8 cellular contexts compared by ENCODE assay signal in genomic region chr19:1259873-1260748, GRCh38. TPM values are rescaled to one million over a fixed set of nuclear protein-coding genes. Genes with fewer than 3 reads are reported as not detected.
DNase-seq lines count a peak whose midpoint lies in the region; ATAC-seq and TF ChIP-seq lines count a peak whose summit lies in the region.

No MANE protein-coding gene starts in this region.

- WGBS in esophagus muscularis mucosa: 40% methylated on average over 3 of the region's 33 CpGs

- H3K4me3 Mint-ChIP-seq in activated CD4-positive, alpha-beta memory T cell treated with anti-CD3 and anti-CD28 coated beads for 36 hours: peak overlapping the region; percentile 94
- peak overlapping the region; percentile 38 for H3K4me3 Mint-ChIP-seq in progenitor cell of endocrine pancreas (ENCODE audit: low read depth)

- TF ChIP-seq CTCF in esophagus muscularis mucosa (IDR thresholded peaks at IDR 0.05) (no peak), progenitor cell of endocrine pancreas (IDR thresholded peaks at IDR 0.05; ENCODE audit: unreplicated experiment) (no peak)

- no peak for TF ChIP-seq POLR2A in esophagus muscularis mucosa (IDR thresholded peaks at IDR 0.05; ENCODE audit: low read depth)

- ATAC-seq in GM18867 (IDR thresholded peaks at IDR 0.05; ENCODE audit: unreplicated experiment): peak; percentile 6
- ATAC-seq in HG03139 (IDR thresholded peaks at IDR 0.05; ENCODE audit: unreplicated experiment): peak; percentile 0

- peaks cover 20 to 33% (median 32%) of the 10 kb centered on the region in 4 donors for H3K36me3 ChIP-seq in esophagus muscularis mucosa

- H3K27me3 ChIP-seq in esophagus muscularis mucosa: peaks cover 0 to 3% (median 0%) of the 10 kb centered on the region in 4 donors

- intact Hi-C loops in activated CD4-positive, alpha-beta memory T cell treated with anti-CD3 and anti-CD28 coated beads for 36 hours (cut with micrococcal nuclease): loop anchor here (1.0 kb wide), 2 partner anchors 9 to 11 kb away; partner anchors contain the start of gene CIRBP
- intact Hi-C loops in esophagus muscularis mucosa (cut with DNase I): no loop called here

- no peaks in the 10 kb centered on the region for H3K27me3 Mint-ChIP-seq in activated CD4-positive, alpha-beta memory T cell treated with anti-CD3 and anti-CD28 coated beads for 36 hours
- H3K27me3 Mint-ChIP-seq in progenitor cell of endocrine pancreas: no peaks in the 10 kb centered on the region

- H3K9me3 ChIP-seq in esophagus muscularis mucosa: no peaks in the 10 kb centered on the region

- H3K27ac Mint-ChIP-seq in activated CD4-positive, alpha-beta memory T cell treated with anti-CD3 and anti-CD28 coated beads for 36 hours: peak overlapping the region; percentile 97
- peak overlapping the region; percentile 88 for H3K27ac Mint-ChIP-seq in progenitor cell of endocrine pancreas

- CTCF ChIA-PET in activated CD4-positive, alpha-beta memory T cell treated with anti-CD3 and anti-CD28 coated beads for 36 hours (lab: Charles Lee): interaction anchor here (1.1 to 17.9 kb wide), 3 partner anchors 9 to 19 kb away, joined by 3 to 649 read pairs (median 3); partner anchors contain the start of genes ATP5F1D and CIRBP

- H3K4me1 ChIP-seq in esophagus muscularis mucosa: peaks cover 81 to 90% (median 85%) of the 10 kb centered on the region in 4 donors

- peaks cover 46% of the 10 kb centered on the region for H3K4me1 Mint-ChIP-seq in activated CD4-positive, alpha-beta memory T cell treated with anti-CD3 and anti-CD28 coated beads for 36 hours (ENCODE audit: low read depth)
- peaks cover 38% of the 10 kb centered on the region for H3K4me1 Mint-ChIP-seq in progenitor cell of endocrine pancreas (ENCODE audit: low read depth)

- H3K27ac ChIP-seq in esophagus muscularis mucosa (replicated peaks in 1 of 4): peak overlapping the region; percentile 99 to 100 (median 100)

- H3K36me3 Mint-ChIP-seq in activated CD4-positive, alpha-beta memory T cell treated with anti-CD3 and anti-CD28 coated beads for 36 hours: peaks cover 28% of the 10 kb centered on the region
- H3K36me3 Mint-ChIP-seq in progenitor cell of endocrine pancreas (ENCODE audit: insufficient read depth): peaks cover 5% of the 10 kb centered on the region

- H3K9me3 Mint-ChIP-seq in activated CD4-positive, alpha-beta memory T cell treated with anti-CD3 and anti-CD28 coated beads for 36 hours: no peaks in the 10 kb centered on the region
- no peaks in the 10 kb centered on the region for H3K9me3 Mint-ChIP-seq in progenitor cell of endocrine pancreas (ENCODE audit: low read depth)

- TF ChIP-seq EP300 in esophagus muscularis mucosa (IDR thresholded peaks at IDR 0.05): no peak

- H3K4me3 ChIP-seq in esophagus muscularis mucosa: peak overlapping the region; percentile 65 to 80 (median 72)

- POLR2A ChIA-PET in activated CD4-positive, alpha-beta memory T cell treated with anti-CD3 and anti-CD28 coated beads for 36 hours (lab: Charles Lee): interaction anchor here (1.4 to 4.0 kb wide), 4 partner anchors 9 to 15 kb away, joined by 3 to 35 read pairs (median 4); partner anchors contain the start of genes CIRBP and FAM174C

- DNase-seq in activated CD4-positive, alpha-beta memory T cell treated with anti-CD3 and anti-CD28 coated beads for 36 hours: peak; percentile 81
- DNase-seq in esophagus muscularis mucosa (ENCODE audit: extremely low spot score) (no peak), progenitor cell of endocrine pancreas (ENCODE audit: low spot score, unreplicated experiment) (no peak), NCI-H446 treated with DMSO at 0.1 percent for 48 hours (lab: John Stamatoyannopoulos, UW) (no peak), cerebellar nuclear complex (lab: John Stamatoyannopoulos, UW) (no peak), D341Med (ENCODE audit: low spot score) (no peak)

RNA-seq across cellular contexts. Expression of gene CIRBP, which starts 9.0 kb away (rescaled TPM):
- 100 to 1,000 TPM; 171 to 173 TPM for total RNA-seq in activated CD4-positive, alpha-beta memory T cell treated with anti-CD3 and anti-CD28 coated beads for 36 hours
- 100 to 1,000 TPM; 236 to 601 (median 429) TPM for total RNA-seq in esophagus muscularis mucosa
- total RNA-seq in progenitor cell of endocrine pancreas: 462 and 465 TPM in 2 replicates

RNA-seq across cellular contexts. Expression of gene MIDN, which starts 11.7 kb away (rescaled TPM):
- 10 to 100 TPM; 54.1 to 54.6 TPM for total RNA-seq in activated CD4-positive, alpha-beta memory T cell treated with anti-CD3 and anti-CD28 coated beads for 36 hours
- total RNA-seq in esophagus muscularis mucosa (10 to 100 TPM; 20.3 to 72.2 (median 31.8) TPM), progenitor cell of endocrine pancreas (187 and 193 TPM in 2 replicates)

RNA-seq across cellular contexts. Expression of gene FAM174C, which starts 15.2 kb away (rescaled TPM):
- total RNA-seq in activated CD4-positive, alpha-beta memory T cell treated with anti-CD3 and anti-CD28 coated beads for 36 hours: 10 to 100 TPM; 74.8 to 76.1 TPM
- total RNA-seq in esophagus muscularis mucosa (10 to 100 TPM; 24.9 to 58.9 (median 43.6) TPM), progenitor cell of endocrine pancreas (30.0 and 31.8 TPM in 2 replicates)

RNA-seq across cellular contexts. Expression of gene ATP5F1D, which starts 18.6 kb away (rescaled TPM):
- 100 to 1,000 TPM; 178 to 192 TPM for total RNA-seq in activated CD4-positive, alpha-beta memory T cell treated with anti-CD3 and anti-CD28 coated beads for 36 hours
- 100 to 1,000 TPM in 2 of 4 donors, 10 to 100 TPM in 2; 77.5 to 140 (median 109) TPM for total RNA-seq in esophagus muscularis mucosa
- total RNA-seq in progenitor cell of endocrine pancreas: 107 and 117 TPM in 2 replicates

RNA-seq across cellular contexts. Expression of gene CBARP, which starts 22.3 kb away (rescaled TPM):
- total RNA-seq in activated CD4-positive, alpha-beta memory T cell treated with anti-CD3 and anti-CD28 coated beads for 36 hours: 1 to 10 TPM; 1.3 to 2.1 TPM
- total RNA-seq in esophagus muscularis mucosa (1 to 10 TPM in 1 of 4 donors, under 1 TPM in 2, not detected in 1; 0.58 to 1.0 (median 0.99) TPM), progenitor cell of endocrine pancreas (12.4 and 13.0 TPM in 2 replicates)
